8 cellular contexts compared by ENCODE assay signal in the genomic region with DNA sequence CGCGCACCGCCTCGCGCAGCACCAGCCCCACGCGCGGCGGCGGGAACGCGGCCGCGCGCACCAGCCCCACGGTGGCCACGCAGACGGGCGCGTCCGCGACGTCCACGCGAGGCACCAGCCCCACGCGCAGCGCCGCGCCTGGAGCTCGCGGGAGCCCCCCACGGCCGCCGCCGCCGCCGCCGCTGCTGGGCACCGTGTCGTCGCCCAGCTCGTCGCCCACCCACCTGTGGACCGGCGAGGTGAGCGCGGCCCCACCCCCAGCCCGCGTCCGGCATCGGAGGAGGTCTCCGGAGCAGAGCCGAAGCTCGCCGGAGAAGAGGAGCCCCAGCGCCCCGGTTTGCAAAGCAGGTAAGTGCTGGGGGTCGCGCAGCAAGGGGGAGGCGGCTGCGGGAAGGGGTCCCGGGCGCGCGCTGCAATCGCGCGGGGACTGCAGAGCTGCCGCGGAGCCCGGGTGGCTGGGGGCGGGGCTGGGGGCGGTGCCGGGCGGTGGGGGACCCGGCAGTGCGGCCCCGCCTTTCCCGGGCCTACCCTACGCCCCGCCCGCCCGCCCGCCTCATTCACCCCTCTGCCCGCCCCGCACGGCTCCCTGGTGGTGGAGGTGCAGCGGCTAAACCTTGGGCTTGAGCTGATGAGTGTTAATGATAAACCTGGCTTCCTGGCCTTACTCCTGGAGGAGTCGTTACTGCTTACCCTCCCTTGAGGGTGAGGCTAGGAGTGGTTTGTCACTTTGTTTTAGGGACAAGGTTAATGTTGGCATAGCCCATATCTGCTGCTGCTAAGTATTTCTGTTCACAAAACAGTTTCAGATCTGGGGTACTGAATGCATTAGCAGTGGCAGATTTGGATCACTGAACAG. TPM values are rescaled to one million over a fixed set of nuclear protein-coding genes. Genes with fewer than 3 reads are reported as not detected.
DNase-seq lines count a peak whose midpoint lies in the region; ATAC-seq, FAIRE-seq and TF ChIP-seq lines count a peak whose summit lies in the region.

No MANE protein-coding gene starts in this region.

- in situ Hi-C loops in GM18951 (cut with MboI; ENCODE audit: low sequenced_read_pairs, unreplicated experiment): no loop called here

- no peak for TF ChIP-seq CTCF in kidney (IDR thresholded peaks at IDR 0.05; ENCODE audit: borderline replicate concordance, extremely low read depth, insufficient read depth)

- ATAC-seq in HG03139 (IDR thresholded peaks at IDR 0.05; ENCODE audit: unreplicated experiment): peak; percentile 65
- ATAC-seq in activated CD4-positive, CD25-positive, alpha-beta regulatory T cell treated with anti-CD3 and anti-CD28 coated beads, Interleukin-2, amount 50 U/mL, for 24 hours: peak; percentile 43 to 50

- no peaks in the 10 kb centered on the region for H3K9me3 ChIP-seq in kidney (ENCODE audit: control insufficient read depth in 1 of 2, low read length in 2 of 2)

- FAIRE-seq in kidney (lab: Jason Lieb, UNC): no peak

- peak overlapping the region; percentile 77 to 79 for H3K9ac ChIP-seq in kidney (ENCODE audit: low read length in 2 of 2)

- peaks cover 3 to 5% of the 10 kb centered on the region in 2 donors for H3K4me1 ChIP-seq in kidney (ENCODE audit: control insufficient read depth in 1 of 2, insufficient read depth in 1 of 2, low read depth in 1 of 2, low read length in 2 of 2)

- peak; percentile 97 for DNase-seq in AG20443 (ENCODE audit: low spot score)
- peak; percentile 93 for DNase-seq in NCI-H2227 (lab: John Stamatoyannopoulos, UW; ENCODE audit: unreplicated experiment)
- peak; percentile 77 for DNase-seq in cerebellar cortex (ENCODE audit: low spot score)
- DNase-seq in kidney: peak; percentile 94
- peak; percentile 69 to 75 for DNase-seq in stimulated activated CD4-positive, alpha-beta T cell treated with anti-CD3 and anti-CD28 coated beads, Interleukin-1b, Interleukin-23, amount 100 ng/mL, for 1 hour (ENCODE audit: low read depth in 2 of 2)

- peak overlapping the region; percentile 79 to 86 for H3K4me3 ChIP-seq in kidney (ENCODE audit: low read length in 2 of 2)

- no peaks in the 10 kb centered on the region for H3K36me3 ChIP-seq in kidney (ENCODE audit: control insufficient read depth in 1 of 2, insufficient read depth in 2 of 2, low read length in 2 of 2)

- intact Hi-C loops in kidney (cut with DNase I): no loop called here

- peak overlapping the region; percentile 90 to 92 for H3K27ac ChIP-seq in kidney (ENCODE audit: low read depth in 2 of 2, low read length in 2 of 2)

- peak; percentile 61 for TF ChIP-seq POLR2A in GM18951 (IDR thresholded peaks at IDR 0.05; ENCODE audit: extremely low read depth, insufficient read depth, insufficient read length)

RNA-seq across cellular contexts. Expression of gene FAM117B, which starts 0.9 kb away (rescaled TPM):
- 14.8 TPM for total RNA-seq in kidney
- 4.1 TPM for polyA plus RNA-seq in kidney (ENCODE audit: insufficient read depth, low read depth, low replicate concordance)

Comparison
In these comparisons a context has a peak if more than half of its experiments do, and no peak if none do; other contexts are left out.
1. Peak in every context shown above with its lines: DNase-seq, ATAC-seq, H3K4me3 ChIP-seq and H3K27ac ChIP-seq.